Comparison of ENCODE assay signal across 1 cellular context in genomic region chr18:59096098-59096779, GRCh38.
A peak's percentile ranks its signal among the peaks of the same experiment; 100 is the strongest.
TF ChIP-seq lines count a peak whose summit lies in the region.

No MANE protein-coding gene starts in this region.

TF ChIP-seq in H1, 55 proteins besides CTCF, POLR2A, EP300 and RAD21:
- TF ChIP-seq RFX5 (IDR thresholded peaks at IDR 0.05; ENCODE audit: borderline replicate concordance, low read depth, low read length) = no peak
- peak; percentile 89 for TF ChIP-seq E2F6 (IDR thresholded peaks at IDR 0.05)
- peak; percentile 43; the same call in 1 of the 2 replicates for TF ChIP-seq POU5F1 (IDR thresholded peaks at IDR 0.05; ENCODE audit: low read depth, low read length)
- no peak for TF ChIP-seq EZH2 (IDR thresholded peaks at IDR 0.05; ENCODE audit: low read depth, low read length, severe bottlenecking)
- TF ChIP-seq MAX (IDR thresholded peaks at IDR 0.05) = peak; percentile 86
- 0 out of 2 replicates have a peak, but pooled peaks have one; percentile 51 for TF ChIP-seq YY1 (IDR thresholded peaks at IDR 0.05; ENCODE audit: low read depth, low read length)
- TF ChIP-seq HDAC2 (IDR thresholded peaks at IDR 0.05; ENCODE audit: borderline replicate concordance in 1 of 2, low read depth in 2 of 2, low read length in 2 of 2) = 0 out of 4 replicates have a peak, but pooled peaks of 1 of the 2 experiments have one; percentile 70
